Comparison of ENCODE assay signal across 21 cellular contexts in genomic region chr11:109043318-109043717, GRCh38.
A peak's percentile ranks its signal among the peaks of the same experiment; 100 is the strongest.
DNase-seq lines count a peak whose midpoint lies in the region; ATAC-seq lines count a peak whose summit lies in the region.
"Had no signal": no experiment of that assay in that cellular context is flagged by ENCODE, and none has a peak within 500 bp of the region (broad histone marks: within the 10 kb centered on the region; RNA-seq: fewer than 3 reads in every experiment).

No MANE protein-coding gene starts in this region.

- no peak overlapping the region for H3K4me3 Mint-ChIP-seq in activated T-cell treated with anti-CD3 and anti-CD28 coated beads, Interleukin-2, amount 50 U/mL, for 72 hours
- H3K4me3 Mint-ChIP-seq: T-cell had no signal

- ATAC-seq in GM21381 (IDR thresholded peaks at IDR 0.05; ENCODE audit: unreplicated experiment) (peak; percentile 60), HG02759 (IDR thresholded peaks at IDR 0.05; ENCODE audit: unreplicated experiment) (no peak)
- no peak for ATAC-seq in activated T-cell treated with anti-CD3 and anti-CD28 coated beads, Interleukin-2, amount 50 U/mL, for 72 hours (replicated peaks in 1 of 2)
- ATAC-seq: HCT116, HepG2, T-cell had no signal

- H3K27ac Mint-ChIP-seq in activated T-cell treated with anti-CD3 and anti-CD28 coated beads, Interleukin-2, amount 50 U/mL, for 72 hours, result no peak overlapping the region
- H3K27ac Mint-ChIP-seq: T-cell had no signal

- peaks cover 6% of the 10 kb centered on the region for H3K27me3 Mint-ChIP-seq in activated T-cell treated with anti-CD3 and anti-CD28 coated beads, Interleukin-2, amount 50 U/mL, for 72 hours (ENCODE audit: low read depth)
- H3K27me3 Mint-ChIP-seq: T-cell had no signal

- H3K36me3 Mint-ChIP-seq in activated T-cell treated with anti-CD3 and anti-CD28 coated beads, Interleukin-2, amount 50 U/mL, for 72 hours (ENCODE audit: insufficient read depth in 2 of 2), result peaks cover 0 to 1% of the 10 kb centered on the region in 2 donors
- H3K36me3 Mint-ChIP-seq: T-cell had no signal

- no peaks in the 10 kb centered on the region for H3K4me1 Mint-ChIP-seq in activated T-cell treated with anti-CD3 and anti-CD28 coated beads, Interleukin-2, amount 50 U/mL, for 72 hours (ENCODE audit: low read depth)
- H3K4me1 Mint-ChIP-seq: T-cell had no signal

- DNase-seq in NCI-H2107 treated with DMSO at 0.1 percent for 48 hours (lab: John Stamatoyannopoulos, UW; ENCODE audit: unreplicated experiment) (peak; percentile 7), NCI-H2107 (lab: John Stamatoyannopoulos, UW) (no peak), NCI-H526 treated with DMSO at 0.1 percent for 48 hours (lab: John Stamatoyannopoulos, UW) (peak; percentile 19), superior temporal gyrus (ENCODE audit: extremely low spot score) (no peak), SW 1271 (lab: John Stamatoyannopoulos, UW) (no peak)
- no peak for DNase-seq in activated T-cell treated with anti-CD3 and anti-CD28 coated beads, Interleukin-2, amount 50 U/mL, for 72 hours
- DNase-seq: AML-193, DND-41, GM23248, KBM-7, NCI-H187, NCI-H2171, NCI-H748 treated with DMSO at 0.1 percent for 48 hours, SHP77, SK-N-SH, T-cell, T-helper 9 cell had no signal

- peaks cover 0 to 2% of the 10 kb centered on the region in 2 donors for H3K9me3 Mint-ChIP-seq in activated T-cell treated with anti-CD3 and anti-CD28 coated beads, Interleukin-2, amount 50 U/mL, for 72 hours
- H3K9me3 Mint-ChIP-seq: T-cell had no signal

Comparison
In these comparisons a context has a peak if more than half of its experiments do, and no peak if none do; other contexts are left out.
1. DNase-seq: peak in NCI-H2107 treated with DMSO at 0.1 percent for 48 hours (single experiment) and NCI-H526 treated with DMSO at 0.1 percent for 48 hours (single experiment); none in NCI-H2107 (single experiment), superior temporal gyrus (single experiment), activated T-cell treated with anti-CD3 and anti-CD28 coated beads, Interleukin-2, amount 50 U/mL, for 72 hours (0 of 2) and SW 1271 (0 of 2).